In the genomic region with DNA sequence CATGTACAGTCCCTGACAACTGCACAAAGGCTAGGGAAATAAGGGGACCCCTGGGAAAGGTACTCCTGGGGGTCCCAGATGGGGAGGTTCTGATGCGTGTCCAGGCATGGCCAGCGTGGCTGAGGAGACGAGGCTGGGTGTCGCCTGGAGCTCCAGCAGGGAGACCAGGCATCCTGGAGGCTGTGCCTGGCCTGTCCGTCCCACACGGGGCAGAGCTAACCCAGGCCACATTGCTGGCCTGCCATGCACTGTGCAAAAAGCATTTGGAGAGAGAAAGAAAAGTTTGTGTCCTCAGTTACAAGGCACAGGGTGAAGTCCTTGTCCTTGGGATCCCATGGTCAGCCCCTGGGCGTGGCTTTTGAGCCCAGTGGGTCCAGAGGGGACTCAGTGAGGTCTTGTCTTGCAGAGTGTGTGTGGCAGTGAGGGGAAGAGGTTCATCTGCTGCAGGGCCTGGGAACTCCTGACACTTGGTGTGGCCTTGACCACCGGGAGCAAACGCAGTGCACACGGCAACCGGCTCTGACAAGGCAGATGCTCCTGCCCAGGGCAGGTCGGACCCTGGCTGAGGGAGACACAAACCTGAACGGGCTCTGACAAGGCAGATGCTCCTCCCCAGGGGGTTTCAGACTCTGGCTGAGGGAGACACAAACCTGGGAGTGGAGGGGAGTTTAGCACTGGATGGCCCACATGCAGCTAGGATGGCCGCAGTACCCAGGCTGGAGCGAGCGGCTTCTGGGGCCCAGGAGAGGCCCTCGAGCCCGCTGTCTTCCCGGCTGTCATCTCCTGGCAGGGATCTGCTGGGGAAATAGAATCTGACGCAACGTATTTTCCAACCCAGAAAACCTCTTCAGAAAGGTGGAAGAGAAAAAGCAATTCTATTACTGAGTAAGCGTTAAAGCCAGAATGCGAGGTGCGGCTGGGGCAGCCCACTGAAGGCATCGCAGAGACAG, we compare ENCODE assay signal across 14 cellular contexts. TPM values are rescaled to one million over a fixed set of nuclear protein-coding genes. Genes with fewer than 3 reads are reported as not detected.
DNase-seq lines count a peak whose midpoint lies in the region; ATAC-seq and TF ChIP-seq lines count a peak whose summit lies in the region.
"Had no signal": no experiment of that assay in that cellular context is flagged by ENCODE, and none has a peak within 500 bp of the region (broad histone marks: within the 10 kb centered on the region; RNA-seq: fewer than 3 reads in every experiment).

No MANE protein-coding gene starts in this region.

- in situ Hi-C loops in GM23248 (cut with MboI), result no loop called here

- POLR2A ChIA-PET in SK-N-SH (lab: Yijun Ruan, JAX), result no interaction called here

- no peak overlapping the region for H3K4me2 ChIP-seq in GM23248 (ENCODE audit: unreplicated experiment)
- peak overlapping the region; percentile 53; the same call in 1 of the 2 replicates for H3K4me2 ChIP-seq in SK-N-SH
- H3K4me2 ChIP-seq in skeletal muscle satellite cell (ENCODE audit: low read length), result peak overlapping the region; percentile 52

- H3K4me3 ChIP-seq in GM23248 (no peak overlapping the region), SK-N-SH (ENCODE audit: low read depth in 2 of 2, low read length in 1 of 2) (no peak overlapping the region), right atrium auricular region (no peak overlapping the region), skeletal muscle satellite cell (ENCODE audit: low read length) (no peak overlapping the region)

- DNase-seq in GM23248 (no peak), SK-N-SH (peak; percentile 64), right atrium auricular region (ENCODE audit: low spot score) (no peak)
- no peak for DNase-seq in activated CD4-positive, CD25-positive, alpha-beta regulatory T cell (lab: John Stamatoyannopoulos, UW)
- no peak for DNase-seq in activated effector memory CD4-positive, alpha-beta T cell treated with anti-CD3 and anti-CD28 coated beads, Interleukin-2, amount 50 U/mL, for 16 hours
- DNase-seq: activated T-cell treated with anti-CD3 and anti-CD28 coated beads, Interleukin-2, amount 50 U/mL, for 24 hours; CD4-positive, CD25-positive, alpha-beta regulatory T cell; NCI-H1694 treated with DMSO at 0.1 percent for 48 hours; NCI-H774; stimulated activated CD4-positive, alpha-beta T cell treated with anti-CD3 and anti-CD28 coated beads, Interleukin-4, amount 100 ng/mL, for 1 hour; stimulated activated naive CD4-positive, alpha-beta T cell had no signal

- H3K9me2 ChIP-seq in GM23248 (ENCODE audit: insufficient read depth), result no peaks in the 10 kb centered on the region
- H3K9me2 ChIP-seq in SK-N-SH, result no peaks in the 10 kb centered on the region

- no peaks in the 10 kb centered on the region for H4K20me1 ChIP-seq in GM23248 (ENCODE audit: insufficient read depth)
- no peaks in the 10 kb centered on the region for H4K20me1 ChIP-seq in SK-N-SH (ENCODE audit: insufficient read depth)

- no peak for TF ChIP-seq RAD21 in SK-N-SH (IDR thresholded peaks at IDR 0.05; ENCODE audit: low read length)

- WGBS in GM23248 (ENCODE audit: low coverage in 1 of 2, low lambda C conversion rate in 2 of 2, missing lambda C conversion rate in 2 of 2), 2 experiments, result 92% methylated on average over 23 to 25 of the region's 25 CpGs
- 88% methylated on average over 19 of the region's 25 CpGs for WGBS in SK-N-SH (ENCODE audit: low lambda C conversion rate)

- 0 out of 2 replicates have a peak, but pooled peaks cover 5% of the 10 kb centered on the region for H3F3A ChIP-seq in GM23248 (ENCODE audit: insufficient read depth)
- H3F3A ChIP-seq in SK-N-SH (replicated peaks; ENCODE audit: insufficient read depth), result peaks cover 33% of the 10 kb centered on the region

- TF ChIP-seq CTCF in SK-N-SH (IDR thresholded peaks at IDR 0.05) (no peak), right atrium auricular region (IDR thresholded peaks at IDR 0.05) (no peak)

- H3K36me3 ChIP-seq in GM23248 (ENCODE audit: low read depth), result no peaks in the 10 kb centered on the region
- peaks cover 0 to 4% of the 10 kb centered on the region in 2 experiments for H3K36me3 ChIP-seq in SK-N-SH (replicated peaks in 1 of 2; ENCODE audit: control insufficient read depth in 1 of 2, insufficient read depth in 2 of 2, low read length in 1 of 2)
- H3K36me3 ChIP-seq in right atrium auricular region, result no peaks in the 10 kb centered on the region
- H3K36me3 ChIP-seq in skeletal muscle satellite cell (ENCODE audit: insufficient read depth, low read length), result no peaks in the 10 kb centered on the region

- TF ChIP-seq EP300 in SK-N-SH (IDR thresholded peaks at IDR 0.05; ENCODE audit: borderline replicate concordance in 1 of 2, low read depth in 1 of 2, low read length in 1 of 2), result no peak

- ATAC-seq in HG02623 (IDR thresholded peaks at IDR 0.05; ENCODE audit: unreplicated experiment) (no peak), GM18511 (IDR thresholded peaks at IDR 0.05; ENCODE audit: unreplicated experiment) (no peak)

- H3K79me2 ChIP-seq in GM23248 (ENCODE audit: insufficient read depth) (no peaks in the 10 kb centered on the region), SK-N-SH (ENCODE audit: insufficient read depth) (peaks cover 12% of the 10 kb centered on the region; the same call in 1 of the 2 replicates)

- no peaks in the 10 kb centered on the region for H3K27me3 ChIP-seq in GM23248 (replicated peaks; ENCODE audit: insufficient read depth)
- H3K27me3 ChIP-seq in SK-N-SH (ENCODE audit: insufficient read depth), result no peaks in the 10 kb centered on the region
- H3K27me3 ChIP-seq in right atrium auricular region, result no peaks in the 10 kb centered on the region
- no peaks in the 10 kb centered on the region for H3K27me3 ChIP-seq in skeletal muscle satellite cell (ENCODE audit: control insufficient read depth, insufficient read depth, low read length)

- H3K4me1 ChIP-seq in GM23248 (ENCODE audit: insufficient read depth), result peaks cover 23% of the 10 kb centered on the region
- H3K4me1 ChIP-seq in SK-N-SH (ENCODE audit: control insufficient read depth in 1 of 2, insufficient read depth in 2 of 2, low read depth in 1 of 2, low read length in 1 of 2), result peaks cover 19 to 30% of the 10 kb centered on the region in 2 experiments; a peak in 3 of 4 replicates
- peaks cover 0 to 45% of the 10 kb centered on the region in 2 donors for H3K4me1 ChIP-seq in right atrium auricular region
- peaks cover 44% of the 10 kb centered on the region for H3K4me1 ChIP-seq in skeletal muscle satellite cell (ENCODE audit: control insufficient read depth, insufficient read depth, low read length)

- no peaks in the 10 kb centered on the region for H3K9me3 ChIP-seq in GM23248 (ENCODE audit: low read depth)
- H3K9me3 ChIP-seq in SK-N-SH, result no peaks in the 10 kb centered on the region
- no peaks in the 10 kb centered on the region for H3K9me3 ChIP-seq in right atrium auricular region
- no peaks in the 10 kb centered on the region for H3K9me3 ChIP-seq in skeletal muscle satellite cell (replicated peaks; ENCODE audit: low read length)

- CTCF ChIA-PET in SK-N-SH (lab: Yijun Ruan, JAX), result no interaction called here

- H3K9ac ChIP-seq in GM23248 (peak overlapping the region; percentile 41; the same call in 1 of the 2 replicates), SK-N-SH (peak overlapping the region; percentile 55; the same call in 1 of the 2 replicates), skeletal muscle satellite cell (ENCODE audit: low read depth, low read length) (peak overlapping the region; percentile 72)

- H3K27ac ChIP-seq in GM23248, result no peak overlapping the region
- peak overlapping the region; percentile 77 to 100 for H3K27ac ChIP-seq in SK-N-SH (ENCODE audit: low read depth in 2 of 2, low read length in 1 of 2)
- peak overlapping the region; percentile 56 to 94 for H3K27ac ChIP-seq in right atrium auricular region

- H2AFZ ChIP-seq in GM23248 (no peak overlapping the region), SK-N-SH (ENCODE audit: low read depth) (no peak overlapping the region)

TF ChIP-seq in SK-N-SH, 30 proteins besides CTCF, POLR2A, EP300 and RAD21:
- no peak for TF ChIP-seq RFX5 (IDR thresholded peaks at IDR 0.05; ENCODE audit: low read length)
- TF ChIP-seq TCF12 (IDR thresholded peaks at IDR 0.05), result no peak
- no peak for TF ChIP-seq MXI1 (IDR thresholded peaks at IDR 0.05; ENCODE audit: low read depth, low read length)

RNA-seq across cellular contexts. Expression of a gene that starts 37.3 kb away (rescaled TPM):
- total RNA-seq in GM23248 (2014; rRNA removed; shearing (Covaris generic)), result 24.2 and 30.5 TPM in 2 replicates
- polyA plus RNA-seq in GM23248 (2016; fragmentation: Nextera tagmentation; extraction: Ambion mirVana) (1.7 and 1.8 TPM in 2 replicates), SK-N-SH (2012; rRNA removed) (93.6 and 118 TPM in 2 replicates)
- polyA plus RNA-seq in SK-N-SH (2012; cell fraction: cytosol; rRNA removed), result 51.8 and 89.1 TPM in 2 replicates
- 287 and 525 TPM in 2 replicates for polyA plus RNA-seq in SK-N-SH (2012; cell fraction: nucleus; rRNA removed)
- total RNA-seq in right atrium auricular region, result 100 to 1,000 TPM; 117 to 134 TPM
- total RNA-seq in skeletal muscle satellite cell (2012; rRNA removed), result 25.6 and 40.2 TPM in 2 replicates
